1 cellular context compared by ENCODE assay signal in genomic region chr17:46889519-46889918, GRCh38.
TF ChIP-seq lines count a peak whose summit lies in the region.

No MANE protein-coding gene starts in this region.

TF ChIP-seq in HepG2, 621 proteins besides CTCF, POLR2A, EP300 and RAD21 (continued from another document):
- no peak for TF ChIP-seq HMGXB3 (CRISPR knock-in tag; IDR thresholded peaks at IDR 0.05; ENCODE audit: borderline replicate concordance)
- no peak for TF ChIP-seq HMG20B (CRISPR knock-in tag; conservative IDR thresholded peaks at IDR 0.05)
- TF ChIP-seq ZNF256 (CRISPR knock-in tag; conservative IDR thresholded peaks at IDR 0.05), result no peak
- TF ChIP-seq SAP130 (CRISPR knock-in tag; IDR thresholded peaks at IDR 0.05; ENCODE audit: low read depth), result no peak
- no peak for TF ChIP-seq ZNF281 (CRISPR knock-in tag; IDR thresholded peaks at IDR 0.05; ENCODE audit: borderline replicate concordance)
- peak; percentile 41; the same call in 1 of the 2 replicates for TF ChIP-seq FOXA3 (CRISPR knock-in tag; IDR thresholded peaks at IDR 0.05)
- TF ChIP-seq DR1 (CRISPR knock-in tag; IDR thresholded peaks at IDR 0.05), result no peak
- no peak for TF ChIP-seq ZNF101 (CRISPR knock-in tag; IDR thresholded peaks at IDR 0.05; ENCODE audit: borderline replicate concordance, low read depth)
- TF ChIP-seq MBNL3 (CRISPR knock-in tag; conservative IDR thresholded peaks at IDR 0.05), result no peak
- no peak for TF ChIP-seq BCLAF1 (IDR thresholded peaks at IDR 0.05)
- TF ChIP-seq FOXC1 (CRISPR knock-in tag; IDR thresholded peaks at IDR 0.05; ENCODE audit: borderline replicate concordance), result no peak
- no peak for TF ChIP-seq NFYB (CRISPR knock-in tag; IDR thresholded peaks at IDR 0.05)
- TF ChIP-seq GMEB2 (CRISPR knock-in tag; IDR thresholded peaks at IDR 0.05; ENCODE audit: low read depth), result no peak
- TF ChIP-seq ARHGAP35 (CRISPR knock-in tag; IDR thresholded peaks at IDR 0.05; ENCODE audit: borderline replicate concordance), result no peak
- peak; percentile 51 for TF ChIP-seq TEAD3 (CRISPR knock-in tag; optimal IDR thresholded peaks at IDR 0.05; ENCODE audit: borderline replicate concordance)
- TF ChIP-seq NPAS2 (CRISPR knock-in tag; IDR thresholded peaks at IDR 0.05; ENCODE audit: borderline replicate concordance), result no peak
